ENCODE assay signal across 8 cellular contexts in the genomic region with DNA sequence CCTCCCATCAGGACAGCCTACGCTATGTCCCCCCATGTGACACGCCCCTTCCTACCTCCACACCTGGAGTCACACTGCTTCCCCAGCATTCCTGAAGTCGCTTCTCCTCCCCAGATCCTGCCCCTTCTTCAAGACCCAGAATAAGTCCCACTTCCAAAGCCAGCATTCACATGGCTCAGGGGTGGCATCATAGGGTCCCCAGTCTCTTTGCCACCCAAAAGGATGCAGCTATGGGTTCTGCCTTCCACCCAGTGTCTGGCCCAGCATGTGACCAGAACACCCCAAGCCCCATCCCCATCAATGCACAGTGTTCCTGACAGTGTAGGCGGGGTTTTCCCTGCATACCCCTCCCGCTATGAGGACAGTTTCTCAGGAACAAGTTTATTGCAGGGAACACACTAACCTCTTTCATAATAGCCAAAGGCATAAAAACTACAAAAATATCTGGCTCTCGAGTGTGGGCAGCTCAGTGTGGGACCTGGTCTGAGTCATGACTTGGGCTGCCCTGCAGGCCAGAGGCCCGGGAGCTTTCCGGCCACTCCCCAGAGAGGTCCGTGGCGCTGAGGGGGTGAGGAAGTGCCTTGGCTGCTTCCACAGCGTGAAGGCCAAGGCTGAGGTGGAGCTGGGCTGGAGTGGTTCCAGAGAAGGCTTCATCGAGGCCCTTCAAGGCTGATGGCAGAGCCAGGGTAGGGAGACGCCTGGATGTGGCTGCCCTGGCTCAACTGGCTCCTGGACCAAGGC. TPM values are rescaled to one million over a fixed set of nuclear protein-coding genes. Genes with fewer than 3 reads are reported as not detected.
DNase-seq lines count a peak whose midpoint lies in the region; ATAC-seq, FAIRE-seq and TF ChIP-seq lines count a peak whose summit lies in the region.

No MANE protein-coding gene starts in this region.

- no peaks in the 10 kb centered on the region for H3K27me3 ChIP-seq in GM23248 (replicated peaks; ENCODE audit: insufficient read depth)
- no peaks in the 10 kb centered on the region for H3K27me3 ChIP-seq in smooth muscle cell (ENCODE audit: low read depth)

- no peaks in the 10 kb centered on the region for H3K9me2 ChIP-seq in GM23248 (ENCODE audit: insufficient read depth)

- H3K27ac ChIP-seq in GM23248: peak overlapping the region; percentile 96
- peak overlapping the region; percentile 76 for H3K27ac ChIP-seq in smooth muscle cell (ENCODE audit: low read depth)

- H2AFZ ChIP-seq in GM23248 (no peak overlapping the region), smooth muscle cell (ENCODE audit: low read depth) (no peak overlapping the region)

- peaks cover 26% of the 10 kb centered on the region for H3F3A ChIP-seq in GM23248 (ENCODE audit: insufficient read depth)
- peaks cover 55% of the 10 kb centered on the region for H3F3A ChIP-seq in smooth muscle cell (ENCODE audit: low read depth)

- H3K36me3 ChIP-seq in GM23248 (ENCODE audit: low read depth) (no peaks in the 10 kb centered on the region), smooth muscle cell (ENCODE audit: low read depth) (no peaks in the 10 kb centered on the region)

- no peak for FAIRE-seq in D721Med (lab: Jason Lieb, UNC)
- FAIRE-seq in GM12891 (lab: Jason Lieb, UNC): no peak

- TF ChIP-seq POLR2A in GM12891 (IDR thresholded peaks at IDR 0.05; ENCODE audit: low read depth, low read length): no peak

- TF ChIP-seq CTCF in smooth muscle cell (IDR thresholded peaks at IDR 0.05; ENCODE audit: borderline replicate concordance, insufficient read depth, poor library complexity, severe bottlenecking) (no peak), D721Med (IDR thresholded peaks at IDR 0.05; ENCODE audit: insufficient read depth, missing control alignments) (no peak)

- WGBS in GM23248 (ENCODE audit: low coverage in 1 of 2, low lambda C conversion rate in 2 of 2, missing lambda C conversion rate in 2 of 2), 2 experiments: 17 to 19% methylated on average over 12 to 13 of the region's 13 CpGs
- 44% methylated on average over 13 of the region's 13 CpGs for WGBS in smooth muscle cell (ENCODE audit: low lambda C conversion rate)

- peak; percentile 98 for DNase-seq in GM23248
- DNase-seq in amniotic stem cell (lab: John Stamatoyannopoulos, UW): peak; percentile 62
- DNase-seq in left ventricle myocardium superior: peak; percentile 82
- DNase-seq in smooth muscle cell (lab: John Stamatoyannopoulos, UW; ENCODE audit: unreplicated experiment): peak; percentile 41
- DNase-seq in RPMI8226: no peak
- DNase-seq in D721Med (ENCODE audit: insufficient read length, low spot score): no peak
- no peak for DNase-seq in GM12891 (ENCODE audit: insufficient read length, low spot score)
- no peak for DNase-seq in DMS 273 (lab: John Stamatoyannopoulos, UW; ENCODE audit: unreplicated experiment)

- intact Hi-C loops in left ventricle myocardium superior (cut with micrococcal nuclease): no loop called here

- no peaks in the 10 kb centered on the region for H3K9me3 ChIP-seq in GM23248 (ENCODE audit: low read depth)
- no peaks in the 10 kb centered on the region for H3K9me3 ChIP-seq in smooth muscle cell (replicated peaks; ENCODE audit: low read depth)

- H3K4me2 ChIP-seq in GM23248 (ENCODE audit: unreplicated experiment) (peak overlapping the region; percentile 60), smooth muscle cell (peak overlapping the region; percentile 43)

- no peak overlapping the region for H3K4me3 ChIP-seq in GM23248
- H3K4me3 ChIP-seq in smooth muscle cell: no peak overlapping the region

- H3K79me2 ChIP-seq in GM23248 (ENCODE audit: insufficient read depth) (peaks cover 4% of the 10 kb centered on the region; the same call in 1 of the 2 replicates), smooth muscle cell (ENCODE audit: low read depth) (no peaks in the 10 kb centered on the region)

- in situ Hi-C loops in GM23248 (cut with MboI): no loop called here

- H4K20me1 ChIP-seq in GM23248 (ENCODE audit: insufficient read depth): no peaks in the 10 kb centered on the region
- no peaks in the 10 kb centered on the region for H4K20me1 ChIP-seq in smooth muscle cell (ENCODE audit: low read depth)

- peak; percentile 90 for ATAC-seq in left ventricle myocardium superior

- peaks cover 50% of the 10 kb centered on the region for H3K4me1 ChIP-seq in GM23248 (ENCODE audit: insufficient read depth)
- peaks cover 27% of the 10 kb centered on the region for H3K4me1 ChIP-seq in smooth muscle cell (ENCODE audit: low read depth)

- H3K9ac ChIP-seq in GM23248: peak overlapping the region; percentile 78
- H3K9ac ChIP-seq in smooth muscle cell (ENCODE audit: low read depth): no peak overlapping the region

TF ChIP-seq in GM12891, 5 proteins besides CTCF, POLR2A, EP300 and RAD21:
- no peak for TF ChIP-seq POLR2AphosphoS5 (IDR thresholded peaks at IDR 0.05; ENCODE audit: low read depth, low read length)
- no peak for TF ChIP-seq SPI1 (IDR thresholded peaks at IDR 0.05; ENCODE audit: low read depth, low read length)
- TF ChIP-seq PAX5 (IDR thresholded peaks at IDR 0.05; ENCODE audit: insufficient read depth, low read length, severe bottlenecking): no peak
- TF ChIP-seq TAF1 (IDR thresholded peaks at IDR 0.05; ENCODE audit: low read depth, low read length): no peak
- TF ChIP-seq POU2F2 (IDR thresholded peaks at IDR 0.05; ENCODE audit: low read depth, low read length): no peak

RNA-seq across cellular contexts. Expression of gene ISLR, which starts 5.8 kb away (rescaled TPM):
- total RNA-seq in GM23248 (2014; rRNA removed; shearing (Covaris generic)): 110 and 127 TPM in 2 replicates
- polyA plus RNA-seq in GM23248 (2016; fragmentation: Nextera tagmentation; extraction: Ambion mirVana): 124 and 125 TPM in 2 replicates
- 11.1 TPM for total RNA-seq in left ventricle myocardium superior
- 67.3 and 119 TPM in 2 replicates for total RNA-seq in smooth muscle cell
- polyA plus RNA-seq in smooth muscle cell: 93.3 and 130 TPM in 2 replicates
- 0.99 TPM for polyA plus RNA-seq in GM12891 (2012; ENCODE audit: low read depth, missing spikeins)

RNA-seq across cellular contexts. Expression of gene STRA6, which starts 23.3 kb away (rescaled TPM):
- not detected in 2 replicates for total RNA-seq in GM23248 (2014; rRNA removed; shearing (Covaris generic))
- polyA plus RNA-seq in GM23248 (2016; fragmentation: Nextera tagmentation; extraction: Ambion mirVana) (0.22 TPM in 1 of 2 replicates, not detected in the other), smooth muscle cell (237 and 253 TPM in 2 replicates)
- total RNA-seq in left ventricle myocardium superior (not detected), smooth muscle cell (111 and 124 TPM in 2 replicates)
- polyA plus RNA-seq in GM12891 (2012; ENCODE audit: low read depth, missing spikeins): 2.9 TPM

RNA-seq across cellular contexts. Expression of gene ISLR2, which starts 48.9 kb away (rescaled TPM):
- total RNA-seq in GM23248 (2014; rRNA removed; shearing (Covaris generic)): not detected in 2 replicates
- polyA plus RNA-seq in GM23248 (2016; fragmentation: Nextera tagmentation; extraction: Ambion mirVana) (0.20 TPM in 1 of 2 replicates, not detected in the other), smooth muscle cell (2.0 and 3.0 TPM in 2 replicates)
- total RNA-seq in left ventricle myocardium superior (2.2 TPM), smooth muscle cell (3.8 and 5.2 TPM in 2 replicates)
- 0.44 TPM for polyA plus RNA-seq in GM12891 (2012; ENCODE audit: low read depth, missing spikeins)

RNA-seq across cellular contexts. Expression of gene CCDC33, which starts 56.9 kb away (rescaled TPM):
- total RNA-seq in GM23248 (2014; rRNA removed; shearing (Covaris generic)): not detected in 2 replicates
- polyA plus RNA-seq in GM23248 (2016; fragmentation: Nextera tagmentation; extraction: Ambion mirVana) (not detected in 2 replicates), smooth muscle cell (5.8 and 10.0 TPM in 2 replicates)
- total RNA-seq in left ventricle myocardium superior (not detected), smooth muscle cell (2.1 and 3.8 TPM in 2 replicates)
- 0.36 TPM for polyA plus RNA-seq in GM12891 (2012; ENCODE audit: low read depth, missing spikeins)

Comparison
In these comparisons a context has a peak if more than half of its experiments do, and no peak if none do; other contexts are left out.
1. DNase-seq: peak in GM23248 (single experiment), amniotic stem cell (single experiment), left ventricle myocardium superior (single experiment) and smooth muscle cell (single experiment); none in RPMI8226 (single experiment), D721Med (single experiment), GM12891 (single experiment) and DMS 273 (single experiment).
2. RNA of gene STRA6, which starts 23.3 kb away (total RNA-seq): 111 to 124 TPM in smooth muscle cell; not detected in GM23248 and not detected in left ventricle myocardium superior (single experiment); every median in the first group is over 100 times any median in the second.